1 cellular context compared by ENCODE assay signal in the genomic region with DNA sequence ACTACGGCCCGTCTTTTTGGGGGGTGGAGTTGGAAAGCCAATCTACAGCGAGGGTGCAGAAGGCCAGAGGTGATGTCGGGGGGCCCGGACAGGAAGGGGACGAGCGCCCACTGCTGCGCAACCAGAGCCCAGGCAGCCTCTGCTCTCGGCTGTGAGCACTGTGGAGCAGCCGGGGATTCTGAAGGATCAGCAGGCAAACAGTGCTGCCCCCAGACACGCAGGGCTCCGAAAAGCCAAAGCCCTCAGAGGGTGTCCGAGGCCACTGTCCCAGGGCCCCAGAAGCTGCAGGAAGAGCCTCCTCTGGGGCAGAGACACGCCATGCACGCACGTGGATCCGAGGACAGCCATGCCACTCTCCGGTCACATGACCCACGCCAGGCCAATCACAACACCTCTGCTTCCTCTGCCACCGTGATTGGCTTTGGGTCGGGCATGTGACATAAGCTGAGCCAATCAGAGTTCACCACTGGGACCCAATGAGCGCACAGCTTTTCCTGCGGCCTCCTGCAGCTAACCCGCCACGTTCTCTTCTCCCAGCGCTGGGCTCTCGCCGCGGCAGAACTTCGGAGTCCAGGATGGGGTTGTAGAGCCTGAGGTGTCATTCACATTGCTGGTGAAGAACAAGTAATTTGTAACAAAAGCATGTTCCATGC.
A peak's percentile ranks its signal among the peaks of the same experiment; 100 is the strongest.
TF ChIP-seq lines count a peak whose summit lies in the region.

No MANE protein-coding gene starts in this region.

TF ChIP-seq in K562, 482 proteins besides CTCF, POLR2A, EP300 and RAD21 (continued from another document and continues in another):
- TF ChIP-seq, protein P1, sequence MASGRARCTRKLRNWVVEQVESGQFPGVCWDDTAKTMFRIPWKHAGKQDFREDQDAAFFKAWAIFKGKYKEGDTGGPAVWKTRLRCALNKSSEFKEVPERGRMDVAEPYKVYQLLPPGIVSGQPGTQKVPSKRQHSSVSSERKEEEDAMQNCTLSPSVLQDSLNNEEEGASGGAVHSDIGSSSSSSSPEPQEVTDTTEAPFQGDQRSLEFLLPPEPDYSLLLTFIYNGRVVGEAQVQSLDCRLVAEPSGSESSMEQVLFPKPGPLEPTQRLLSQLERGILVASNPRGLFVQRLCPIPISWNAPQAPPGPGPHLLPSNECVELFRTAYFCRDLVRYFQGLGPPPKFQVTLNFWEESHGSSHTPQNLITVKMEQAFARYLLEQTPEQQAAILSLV (tag; IDR thresholded peaks at IDR 0.05) = 0 out of 2 replicates have a peak, but pooled peaks have one; percentile 33
- 0 out of 2 replicates have a peak, but pooled peaks have one; percentile 74 for TF ChIP-seq ZNF584 (CRISPR knock-in tag; IDR thresholded peaks at IDR 0.05; ENCODE audit: low read depth)
- TF ChIP-seq MTA1 (IDR thresholded peaks at IDR 0.05; ENCODE audit: borderline replicate concordance) = no peak
- TF ChIP-seq, protein P2, sequence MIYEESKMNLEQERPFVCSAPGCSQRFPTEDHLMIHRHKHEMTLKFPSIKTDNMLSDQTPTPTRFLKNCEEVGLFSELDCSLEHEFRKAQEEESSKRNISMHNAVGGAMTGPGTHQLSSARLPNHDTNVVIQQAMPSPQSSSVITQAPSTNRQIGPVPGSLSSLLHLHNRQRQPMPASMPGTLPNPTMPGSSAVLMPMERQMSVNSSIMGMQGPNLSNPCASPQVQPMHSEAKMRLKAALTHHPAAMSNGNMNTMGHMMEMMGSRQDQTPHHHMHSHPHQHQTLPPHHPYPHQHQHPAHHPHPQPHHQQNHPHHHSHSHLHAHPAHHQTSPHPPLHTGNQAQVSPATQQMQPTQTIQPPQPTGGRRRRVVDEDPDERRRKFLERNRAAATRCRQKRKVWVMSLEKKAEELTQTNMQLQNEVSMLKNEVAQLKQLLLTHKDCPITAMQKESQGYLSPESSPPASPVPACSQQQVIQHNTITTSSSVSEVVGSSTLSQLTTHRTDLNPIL (CRISPR knock-in tag; IDR thresholded peaks at IDR 0.05) = no peak
- TF ChIP-seq YY1 (IDR thresholded peaks at IDR 0.05; ENCODE audit: borderline replicate concordance in 1 of 3, control insufficient read depth in 1 of 3, extremely low read depth in 1 of 3, insufficient read depth in 3 of 3, insufficient read length in 1 of 3, insufficient replicate concordance in 2 of 3, low read depth in 1 of 3, low read length in 2 of 3) = peak; percentile 40 to 92 (median 74)
- TF ChIP-seq BRD4 (IDR thresholded peaks at IDR 0.05) = no peak
- peak; percentile 81 for TF ChIP-seq NR2C2 (CRISPR knock-in tag; IDR thresholded peaks at IDR 0.05)
- peak; percentile 65 for TF ChIP-seq NR2C2 (tag; IDR thresholded peaks at IDR 0.05)
- TF ChIP-seq L3MBTL2 (IDR thresholded peaks at IDR 0.05) = peak; percentile 99
- TF ChIP-seq EP400 (IDR thresholded peaks at IDR 0.05) = peak; percentile 99
- TF ChIP-seq NFRKB (IDR thresholded peaks at IDR 0.05; ENCODE audit: low read depth) = peak; percentile 53; the same call in 1 of the 2 replicates
- TF ChIP-seq KDM5B (IDR thresholded peaks at IDR 0.05; ENCODE audit: insufficient replicate concordance, low read depth, low read length) = peak; percentile 61
- no peak for TF ChIP-seq ZNF184 (CRISPR knock-in tag; IDR thresholded peaks at IDR 0.05)
- peak; percentile 99 for TF ChIP-seq MYC (IDR thresholded peaks at IDR 0.05; ENCODE audit: low read depth, low read length)
- TF ChIP-seq MYC (CRISPR knock-in tag; IDR thresholded peaks at IDR 0.05; ENCODE audit: borderline replicate concordance, low read depth) = peak; percentile 96
- TF ChIP-seq ZNF766 (CRISPR knock-in tag; conservative IDR thresholded peaks at IDR 0.05) = 0 out of 2 replicates have a peak, but pooled peaks have one; percentile 29
- TF ChIP-seq RCOR1 (IDR thresholded peaks at IDR 0.05; ENCODE audit: borderline replicate concordance in 1 of 2, low read depth in 2 of 2, low read length in 2 of 2) = 0 out of 4 replicates have a peak, but pooled peaks of 1 of the 2 experiments have one; percentile 25
- TF ChIP-seq HDAC8 (tag; IDR thresholded peaks at IDR 0.05) = peak; percentile 95
- peak; percentile 63; the same call in 1 of the 2 replicates for TF ChIP-seq PHF8 (IDR thresholded peaks at IDR 0.05; ENCODE audit: borderline replicate concordance, low read length)
- TF ChIP-seq SMC3 (conservative IDR thresholded peaks at IDR 0.05; ENCODE audit: insufficient read depth, low read depth, low read length) = peak; percentile 56
- TF ChIP-seq CREM (IDR thresholded peaks at IDR 0.05; ENCODE audit: low read depth) = peak; percentile 41
- TF ChIP-seq, protein P3, sequence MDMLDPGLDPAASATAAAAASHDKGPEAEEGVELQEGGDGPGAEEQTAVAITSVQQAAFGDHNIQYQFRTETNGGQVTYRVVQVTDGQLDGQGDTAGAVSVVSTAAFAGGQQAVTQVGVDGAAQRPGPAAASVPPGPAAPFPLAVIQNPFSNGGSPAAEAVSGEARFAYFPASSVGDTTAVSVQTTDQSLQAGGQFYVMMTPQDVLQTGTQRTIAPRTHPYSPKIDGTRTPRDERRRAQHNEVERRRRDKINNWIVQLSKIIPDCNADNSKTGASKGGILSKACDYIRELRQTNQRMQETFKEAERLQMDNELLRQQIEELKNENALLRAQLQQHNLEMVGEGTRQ (CRISPR knock-in tag; IDR thresholded peaks at IDR 0.05) = peak; percentile 99
- TF ChIP-seq BHLHE40 (IDR thresholded peaks at IDR 0.05; ENCODE audit: low read length) = peak; percentile 69; the same call in 1 of the 2 replicates
- peak; percentile 44; the same call in 1 of the 2 replicates for TF ChIP-seq HCFC1 (IDR thresholded peaks at IDR 0.05; ENCODE audit: low read depth, low read length)
- TF ChIP-seq, protein P4, sequence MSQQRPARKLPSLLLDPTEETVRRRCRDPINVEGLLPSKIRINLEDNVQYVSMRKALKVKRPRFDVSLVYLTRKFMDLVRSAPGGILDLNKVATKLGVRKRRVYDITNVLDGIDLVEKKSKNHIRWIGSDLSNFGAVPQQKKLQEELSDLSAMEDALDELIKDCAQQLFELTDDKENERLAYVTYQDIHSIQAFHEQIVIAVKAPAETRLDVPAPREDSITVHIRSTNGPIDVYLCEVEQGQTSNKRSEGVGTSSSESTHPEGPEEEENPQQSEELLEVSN (IDR thresholded peaks at IDR 0.05; ENCODE audit: borderline replicate concordance in 1 of 2, extremely low read depth in 1 of 2, insufficient read depth in 1 of 2, insufficient read length in 1 of 2, low read depth in 1 of 2, low read length in 1 of 2, poor library complexity in 1 of 2, severe bottlenecking in 1 of 2) = peak; percentile 95 to 98
- 0 out of 2 replicates have a peak, but pooled peaks have one; percentile 13 for TF ChIP-seq CBFA2T3 (IDR thresholded peaks at IDR 0.05)
- no peak for TF ChIP-seq ETV6 (IDR thresholded peaks at IDR 0.05; ENCODE audit: borderline replicate concordance in 1 of 2, low read depth in 2 of 2, low read length in 1 of 2)
- peak; percentile 93; the same call in 1 of the 2 replicates for TF ChIP-seq ETV6 (CRISPR knock-in tag; IDR thresholded peaks at IDR 0.05; ENCODE audit: borderline replicate concordance)
- no peak for TF ChIP-seq RFX5 (IDR thresholded peaks at IDR 0.05; ENCODE audit: low read depth, low read length)
- TF ChIP-seq XRCC5 (IDR thresholded peaks at IDR 0.05; ENCODE audit: low read depth, low read length) = no peak
- TF ChIP-seq, protein P5, sequence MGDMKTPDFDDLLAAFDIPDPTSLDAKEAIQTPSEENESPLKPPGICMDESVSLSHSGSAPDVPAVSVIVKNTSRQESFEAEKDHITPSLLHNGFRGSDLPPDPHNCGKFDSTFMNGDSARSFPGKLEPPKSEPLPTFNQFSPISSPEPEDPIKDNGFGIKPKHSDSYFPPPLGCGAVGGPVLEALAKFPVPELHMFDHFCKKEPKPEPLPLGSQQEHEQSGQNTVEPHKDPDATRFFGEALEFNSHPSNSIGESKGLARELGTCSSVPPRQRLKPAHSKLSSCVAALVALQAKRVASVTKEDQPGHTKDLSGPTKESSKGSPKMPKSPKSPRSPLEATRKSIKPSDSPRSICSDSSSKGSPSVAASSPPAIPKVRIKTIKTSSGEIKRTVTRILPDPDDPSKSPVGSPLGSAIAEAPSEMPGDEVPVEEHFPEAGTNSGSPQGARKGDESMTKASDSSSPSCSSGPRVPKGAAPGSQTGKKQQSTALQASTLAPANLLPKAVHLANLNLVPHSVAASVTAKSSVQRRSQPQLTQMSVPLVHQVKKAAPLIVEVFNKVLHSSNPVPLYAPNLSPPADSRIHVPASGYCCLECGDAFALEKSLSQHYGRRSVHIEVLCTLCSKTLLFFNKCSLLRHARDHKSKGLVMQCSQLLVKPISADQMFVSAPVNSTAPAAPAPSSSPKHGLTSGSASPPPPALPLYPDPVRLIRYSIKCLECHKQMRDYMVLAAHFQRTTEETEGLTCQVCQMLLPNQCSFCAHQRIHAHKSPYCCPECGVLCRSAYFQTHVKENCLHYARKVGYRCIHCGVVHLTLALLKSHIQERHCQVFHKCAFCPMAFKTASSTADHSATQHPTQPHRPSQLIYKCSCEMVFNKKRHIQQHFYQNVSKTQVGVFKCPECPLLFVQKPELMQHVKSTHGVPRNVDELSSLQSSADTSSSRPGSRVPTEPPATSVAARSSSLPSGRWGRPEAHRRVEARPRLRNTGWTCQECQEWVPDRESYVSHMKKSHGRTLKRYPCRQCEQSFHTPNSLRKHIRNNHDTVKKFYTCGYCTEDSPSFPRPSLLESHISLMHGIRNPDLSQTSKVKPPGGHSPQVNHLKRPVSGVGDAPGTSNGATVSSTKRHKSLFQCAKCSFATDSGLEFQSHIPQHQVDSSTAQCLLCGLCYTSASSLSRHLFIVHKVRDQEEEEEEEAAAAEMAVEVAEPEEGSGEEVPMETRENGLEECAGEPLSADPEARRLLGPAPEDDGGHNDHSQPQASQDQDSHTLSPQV (IDR thresholded peaks at IDR 0.05) = peak; percentile 98
- TF ChIP-seq, protein P6, sequence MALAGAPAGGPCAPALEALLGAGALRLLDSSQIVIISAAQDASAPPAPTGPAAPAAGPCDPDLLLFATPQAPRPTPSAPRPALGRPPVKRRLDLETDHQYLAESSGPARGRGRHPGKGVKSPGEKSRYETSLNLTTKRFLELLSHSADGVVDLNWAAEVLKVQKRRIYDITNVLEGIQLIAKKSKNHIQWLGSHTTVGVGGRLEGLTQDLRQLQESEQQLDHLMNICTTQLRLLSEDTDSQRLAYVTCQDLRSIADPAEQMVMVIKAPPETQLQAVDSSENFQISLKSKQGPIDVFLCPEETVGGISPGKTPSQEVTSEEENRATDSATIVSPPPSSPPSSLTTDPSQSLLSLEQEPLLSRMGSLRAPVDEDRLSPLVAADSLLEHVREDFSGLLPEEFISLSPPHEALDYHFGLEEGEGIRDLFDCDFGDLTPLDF (CRISPR knock-in tag; IDR thresholded peaks at IDR 0.05) = peak; percentile 93
- TF ChIP-seq, protein P7, sequence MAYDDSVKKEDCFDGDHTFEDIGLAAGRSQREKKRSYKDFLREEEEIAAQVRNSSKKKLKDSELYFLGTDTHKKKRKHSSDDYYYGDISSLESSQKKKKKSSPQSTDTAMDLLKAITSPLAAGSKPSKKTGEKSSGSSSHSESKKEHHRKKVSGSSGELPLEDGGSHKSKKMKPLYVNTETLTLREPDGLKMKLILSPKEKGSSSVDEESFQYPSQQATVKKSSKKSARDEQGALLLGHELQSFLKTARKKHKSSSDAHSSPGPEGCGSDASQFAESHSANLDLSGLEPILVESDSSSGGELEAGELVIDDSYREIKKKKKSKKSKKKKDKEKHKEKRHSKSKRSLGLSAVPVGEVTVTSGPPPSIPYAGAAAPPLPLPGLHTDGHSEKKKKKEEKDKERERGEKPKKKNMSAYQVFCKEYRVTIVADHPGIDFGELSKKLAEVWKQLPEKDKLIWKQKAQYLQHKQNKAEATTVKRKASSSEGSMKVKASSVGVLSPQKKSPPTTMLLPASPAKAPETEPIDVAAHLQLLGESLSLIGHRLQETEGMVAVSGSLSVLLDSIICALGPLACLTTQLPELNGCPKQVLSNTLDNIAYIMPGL (CRISPR knock-in tag; IDR thresholded peaks at IDR 0.05) = no peak; the same call in none of the 2 replicates
- TF ChIP-seq, protein P8, sequence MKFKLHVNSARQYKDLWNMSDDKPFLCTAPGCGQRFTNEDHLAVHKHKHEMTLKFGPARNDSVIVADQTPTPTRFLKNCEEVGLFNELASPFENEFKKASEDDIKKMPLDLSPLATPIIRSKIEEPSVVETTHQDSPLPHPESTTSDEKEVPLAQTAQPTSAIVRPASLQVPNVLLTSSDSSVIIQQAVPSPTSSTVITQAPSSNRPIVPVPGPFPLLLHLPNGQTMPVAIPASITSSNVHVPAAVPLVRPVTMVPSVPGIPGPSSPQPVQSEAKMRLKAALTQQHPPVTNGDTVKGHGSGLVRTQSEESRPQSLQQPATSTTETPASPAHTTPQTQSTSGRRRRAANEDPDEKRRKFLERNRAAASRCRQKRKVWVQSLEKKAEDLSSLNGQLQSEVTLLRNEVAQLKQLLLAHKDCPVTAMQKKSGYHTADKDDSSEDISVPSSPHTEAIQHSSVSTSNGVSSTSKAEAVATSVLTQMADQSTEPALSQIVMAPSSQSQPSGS (CRISPR knock-in tag; IDR thresholded peaks at IDR 0.05) = 0 out of 2 replicates have a peak, but pooled peaks have one; percentile 35
- TF ChIP-seq, protein P9, sequence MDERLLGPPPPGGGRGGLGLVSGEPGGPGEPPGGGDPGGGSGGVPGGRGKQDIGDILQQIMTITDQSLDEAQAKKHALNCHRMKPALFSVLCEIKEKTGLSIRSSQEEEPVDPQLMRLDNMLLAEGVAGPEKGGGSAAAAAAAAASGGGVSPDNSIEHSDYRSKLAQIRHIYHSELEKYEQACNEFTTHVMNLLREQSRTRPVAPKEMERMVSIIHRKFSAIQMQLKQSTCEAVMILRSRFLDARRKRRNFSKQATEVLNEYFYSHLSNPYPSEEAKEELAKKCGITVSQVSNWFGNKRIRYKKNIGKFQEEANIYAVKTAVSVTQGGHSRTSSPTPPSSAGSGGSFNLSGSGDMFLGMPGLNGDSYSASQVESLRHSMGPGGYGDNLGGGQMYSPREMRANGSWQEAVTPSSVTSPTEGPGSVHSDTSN (CRISPR knock-in tag; IDR thresholded peaks at IDR 0.05; ENCODE audit: low read depth) = no peak
- TF ChIP-seq, protein P9 (tag; conservative IDR thresholded peaks at IDR 0.05; ENCODE audit: low read depth) = peak; percentile 46; the same call in 1 of the 2 replicates
- TF ChIP-seq ETV1 (tag; conservative IDR thresholded peaks at IDR 0.05; ENCODE audit: low read depth) = 0 out of 2 replicates have a peak, but pooled peaks have one; percentile 12
- peak; percentile 96 for TF ChIP-seq NFYB (IDR thresholded peaks at IDR 0.05; ENCODE audit: extremely low read depth, insufficient read length)
- TF ChIP-seq RBBP5 (IDR thresholded peaks at IDR 0.05; ENCODE audit: borderline replicate concordance, insufficient read depth, low read length, poor library complexity, severe bottlenecking) = peak; percentile 14
- TF ChIP-seq ASH1L (IDR thresholded peaks at IDR 0.05; ENCODE audit: borderline replicate concordance, low read depth, partially characterized antibody) = peak; percentile 91
- TF ChIP-seq, protein P10, sequence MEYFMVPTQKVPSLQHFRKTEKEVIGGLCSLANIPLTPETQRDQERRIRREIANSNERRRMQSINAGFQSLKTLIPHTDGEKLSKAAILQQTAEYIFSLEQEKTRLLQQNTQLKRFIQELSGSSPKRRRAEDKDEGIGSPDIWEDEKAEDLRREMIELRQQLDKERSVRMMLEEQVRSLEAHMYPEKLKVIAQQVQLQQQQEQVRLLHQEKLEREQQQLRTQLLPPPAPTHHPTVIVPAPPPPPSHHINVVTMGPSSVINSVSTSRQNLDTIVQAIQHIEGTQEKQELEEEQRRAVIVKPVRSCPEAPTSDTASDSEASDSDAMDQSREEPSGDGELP (CRISPR knock-in tag; IDR thresholded peaks at IDR 0.05; ENCODE audit: borderline replicate concordance) = peak; percentile 86
